In the genomic region with DNA sequence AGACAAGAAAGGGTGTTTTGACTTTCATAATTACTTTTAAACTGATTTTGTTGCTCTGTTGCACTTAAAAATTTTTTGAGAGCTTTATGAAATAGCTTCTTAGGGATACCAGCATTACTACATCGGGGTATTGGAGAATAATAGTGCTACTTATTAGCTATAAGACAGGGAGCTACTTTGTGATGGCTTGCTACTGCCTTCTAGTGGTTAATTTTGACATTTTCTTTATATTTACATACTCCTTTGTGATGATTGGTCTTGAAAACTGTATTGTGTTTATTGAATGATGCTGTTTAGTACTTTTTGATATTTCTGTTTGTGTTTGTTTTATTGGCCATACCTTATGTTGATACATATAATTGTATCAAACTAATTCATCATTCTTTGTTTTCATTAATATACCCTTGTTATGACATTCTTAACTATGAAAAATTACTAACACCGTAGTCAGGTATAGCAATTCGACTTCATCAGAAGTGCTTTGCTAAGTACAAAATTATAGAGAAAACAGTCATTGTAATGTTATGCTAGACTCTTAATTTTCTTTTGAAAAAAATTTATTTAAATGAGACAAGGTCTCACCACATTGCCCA, we compare ENCODE assay signal across 1 cellular context.
TF ChIP-seq lines count a peak whose summit lies in the region.

No MANE protein-coding gene starts in this region.

TF ChIP-seq in HepG2, 621 proteins besides CTCF, POLR2A, EP300 and RAD21 (continued from another document):
- no peak for TF ChIP-seq ZNF619 (CRISPR knock-in tag; IDR thresholded peaks at IDR 0.05)
- TF ChIP-seq CCAR2 (optimal IDR thresholded peaks at IDR 0.05; ENCODE audit: low read depth, low read length) = no peak
- no peak for TF ChIP-seq ZNF614 (CRISPR knock-in tag; IDR thresholded peaks at IDR 0.05; ENCODE audit: borderline replicate concordance)
- TF ChIP-seq ZNF24 (IDR thresholded peaks at IDR 0.05) = no peak
- TF ChIP-seq ZNF605 (CRISPR knock-in tag; IDR thresholded peaks at IDR 0.05) = no peak
- no peak for TF ChIP-seq ZNF550 (CRISPR knock-in tag; IDR thresholded peaks at IDR 0.05; ENCODE audit: borderline replicate concordance)
- no peak for TF ChIP-seq TCF12 (IDR thresholded peaks at IDR 0.05)
- TF ChIP-seq TCF12 (CRISPR knock-in tag; IDR thresholded peaks at IDR 0.05) = no peak
- no peak for TF ChIP-seq ZMYM3 (CRISPR knock-in tag; IDR thresholded peaks at IDR 0.05)
- TF ChIP-seq, protein P1, sequence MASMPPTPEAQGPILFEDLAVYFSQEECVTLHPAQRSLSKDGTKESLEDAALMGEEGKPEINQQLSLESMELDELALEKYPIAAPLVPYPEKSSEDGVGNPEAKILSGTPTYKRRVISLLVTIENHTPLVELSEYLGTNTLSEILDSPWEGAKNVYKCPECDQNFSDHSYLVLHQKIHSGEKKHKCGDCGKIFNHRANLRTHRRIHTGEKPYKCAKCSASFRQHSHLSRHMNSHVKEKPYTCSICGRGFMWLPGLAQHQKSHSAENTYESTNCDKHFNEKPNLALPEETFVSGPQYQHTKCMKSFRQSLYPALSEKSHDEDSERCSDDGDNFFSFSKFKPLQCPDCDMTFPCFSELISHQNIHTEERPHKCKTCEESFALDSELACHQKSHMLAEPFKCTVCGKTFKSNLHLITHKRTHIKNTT (CRISPR knock-in tag; IDR thresholded peaks at IDR 0.05) = no peak
- TF ChIP-seq, protein P2, sequence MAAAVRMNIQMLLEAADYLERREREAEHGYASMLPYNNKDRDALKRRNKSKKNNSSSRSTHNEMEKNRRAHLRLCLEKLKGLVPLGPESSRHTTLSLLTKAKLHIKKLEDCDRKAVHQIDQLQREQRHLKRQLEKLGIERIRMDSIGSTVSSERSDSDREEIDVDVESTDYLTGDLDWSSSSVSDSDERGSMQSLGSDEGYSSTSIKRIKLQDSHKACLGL (CRISPR knock-in tag; IDR thresholded peaks at IDR 0.05) = no peak
- no peak for TF ChIP-seq BRCA1 (CRISPR knock-in tag; IDR thresholded peaks at IDR 0.05)
- TF ChIP-seq ZNF432 (CRISPR knock-in tag; IDR thresholded peaks at IDR 0.05; ENCODE audit: borderline replicate concordance) = no peak
- TF ChIP-seq HCFC1 (IDR thresholded peaks at IDR 0.05; ENCODE audit: low read depth, low read length) = no peak
- TF ChIP-seq, protein P3, sequence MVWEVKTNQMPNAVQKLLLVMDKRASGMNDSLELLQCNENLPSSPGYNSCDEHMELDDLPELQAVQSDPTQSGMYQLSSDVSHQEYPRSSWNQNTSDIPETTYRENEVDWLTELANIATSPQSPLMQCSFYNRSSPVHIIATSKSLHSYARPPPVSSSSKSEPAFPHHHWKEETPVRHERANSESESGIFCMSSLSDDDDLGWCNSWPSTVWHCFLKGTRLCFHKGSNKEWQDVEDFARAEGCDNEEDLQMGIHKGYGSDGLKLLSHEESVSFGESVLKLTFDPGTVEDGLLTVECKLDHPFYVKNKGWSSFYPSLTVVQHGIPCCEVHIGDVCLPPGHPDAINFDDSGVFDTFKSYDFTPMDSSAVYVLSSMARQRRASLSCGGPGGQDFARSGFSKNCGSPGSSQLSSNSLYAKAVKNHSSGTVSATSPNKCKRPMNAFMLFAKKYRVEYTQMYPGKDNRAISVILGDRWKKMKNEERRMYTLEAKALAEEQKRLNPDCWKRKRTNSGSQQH (CRISPR knock-in tag; IDR thresholded peaks at IDR 0.05; ENCODE audit: low read depth) = no peak
- no peak for TF ChIP-seq ZBTB38 (CRISPR knock-in tag; IDR thresholded peaks at IDR 0.05)
- TF ChIP-seq KLF16 (CRISPR knock-in tag; IDR thresholded peaks at IDR 0.05) = 0 out of 4 replicates have a peak, but pooled peaks of 1 of the 2 experiments have one; percentile 33
- TF ChIP-seq, protein P4, sequence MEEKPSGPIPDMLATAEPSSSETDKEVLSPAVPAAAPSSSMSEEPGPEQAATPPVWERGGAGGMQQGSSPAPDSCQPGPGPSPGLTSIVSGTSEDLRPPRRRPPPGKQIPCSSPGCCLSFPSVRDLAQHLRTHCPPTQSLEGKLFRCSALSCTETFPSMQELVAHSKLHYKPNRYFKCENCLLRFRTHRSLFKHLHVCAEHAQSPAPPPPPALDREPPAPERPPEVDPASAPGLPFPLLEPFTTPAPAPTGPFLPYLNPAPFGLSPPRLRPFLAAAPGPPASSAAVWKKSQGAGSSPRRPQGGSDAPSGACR (CRISPR knock-in tag; IDR thresholded peaks at IDR 0.05) = no peak
- TF ChIP-seq, protein P5, sequence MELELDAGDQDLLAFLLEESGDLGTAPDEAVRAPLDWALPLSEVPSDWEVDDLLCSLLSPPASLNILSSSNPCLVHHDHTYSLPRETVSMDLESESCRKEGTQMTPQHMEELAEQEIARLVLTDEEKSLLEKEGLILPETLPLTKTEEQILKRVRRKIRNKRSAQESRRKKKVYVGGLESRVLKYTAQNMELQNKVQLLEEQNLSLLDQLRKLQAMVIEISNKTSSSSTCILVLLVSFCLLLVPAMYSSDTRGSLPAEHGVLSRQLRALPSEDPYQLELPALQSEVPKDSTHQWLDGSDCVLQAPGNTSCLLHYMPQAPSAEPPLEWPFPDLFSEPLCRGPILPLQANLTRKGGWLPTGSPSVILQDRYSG (CRISPR knock-in tag; IDR thresholded peaks at IDR 0.05) = no peak
- TF ChIP-seq TBL1XR1 (IDR thresholded peaks at IDR 0.05; ENCODE audit: borderline replicate concordance, low read length, partially characterized antibody) = no peak
- TF ChIP-seq KLF9 (CRISPR knock-in tag; IDR thresholded peaks at IDR 0.05; ENCODE audit: low read depth) = no peak
- no peak for TF ChIP-seq ZNF678 (CRISPR knock-in tag; IDR thresholded peaks at IDR 0.05)
- TF ChIP-seq ZNF709 (CRISPR knock-in tag; IDR thresholded peaks at IDR 0.05) = no peak
- TF ChIP-seq ZNF792 (CRISPR knock-in tag; IDR thresholded peaks at IDR 0.05) = no peak
- no peak for TF ChIP-seq KLF13 (CRISPR knock-in tag; IDR thresholded peaks at IDR 0.05)
- TF ChIP-seq SAP130 (CRISPR knock-in tag; IDR thresholded peaks at IDR 0.05; ENCODE audit: low read depth) = 0 out of 2 replicates have a peak, but pooled peaks have one; percentile 18
- TF ChIP-seq, protein P6, sequence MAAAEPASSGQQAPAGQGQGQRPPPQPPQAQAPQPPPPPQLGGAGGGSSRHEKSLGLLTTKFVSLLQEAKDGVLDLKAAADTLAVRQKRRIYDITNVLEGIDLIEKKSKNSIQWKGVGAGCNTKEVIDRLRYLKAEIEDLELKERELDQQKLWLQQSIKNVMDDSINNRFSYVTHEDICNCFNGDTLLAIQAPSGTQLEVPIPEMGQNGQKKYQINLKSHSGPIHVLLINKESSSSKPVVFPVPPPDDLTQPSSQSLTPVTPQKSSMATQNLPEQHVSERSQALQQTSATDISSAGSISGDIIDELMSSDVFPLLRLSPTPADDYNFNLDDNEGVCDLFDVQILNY (CRISPR knock-in tag; conservative IDR thresholded peaks at IDR 0.05) = no peak
- TF ChIP-seq ZNF441 (CRISPR knock-in tag; IDR thresholded peaks at IDR 0.05; ENCODE audit: borderline replicate concordance) = no peak
- no peak for TF ChIP-seq TRIM24 (CRISPR knock-in tag; IDR thresholded peaks at IDR 0.05)
- TF ChIP-seq FOXO1 (CRISPR knock-in tag; IDR thresholded peaks at IDR 0.05) = no peak
- TF ChIP-seq YEATS4 (CRISPR knock-in tag; IDR thresholded peaks at IDR 0.05; ENCODE audit: borderline replicate concordance) = no peak
- TF ChIP-seq HOXA9 (CRISPR knock-in tag; IDR thresholded peaks at IDR 0.05; ENCODE audit: borderline replicate concordance) = no peak
- no peak for TF ChIP-seq SRSF1 (optimal IDR thresholded peaks at IDR 0.05; ENCODE audit: low read depth, low read length)
- TF ChIP-seq FOXK2 (IDR thresholded peaks at IDR 0.05) = no peak
- no peak for TF ChIP-seq ZNF780A (CRISPR knock-in tag; IDR thresholded peaks at IDR 0.05)
- TF ChIP-seq ZNF724P (CRISPR knock-in tag; IDR thresholded peaks at IDR 0.05; ENCODE audit: borderline replicate concordance) = no peak
- no peak for TF ChIP-seq ZNF205 (CRISPR knock-in tag; IDR thresholded peaks at IDR 0.05)
- TF ChIP-seq ZNF333 (CRISPR knock-in tag; IDR thresholded peaks at IDR 0.05; ENCODE audit: borderline replicate concordance) = no peak
- no peak for TF ChIP-seq AGO1 (IDR thresholded peaks at IDR 0.05; ENCODE audit: low read depth, low read length, poor library complexity, severe bottlenecking)
- TF ChIP-seq ZBTB8A (CRISPR knock-in tag; IDR thresholded peaks at IDR 0.05; ENCODE audit: borderline replicate concordance, low read depth) = no peak
- TF ChIP-seq CENPX (CRISPR knock-in tag; IDR thresholded peaks at IDR 0.05) = no peak
